Comparison of ENCODE assay signal across 15 cellular contexts in genomic region chr3:12427551-12427950, GRCh38. TPM values are rescaled to one million over a fixed set of nuclear protein-coding genes. Genes with fewer than 3 reads are reported as not detected.
DNase-seq lines count a peak whose midpoint lies in the region; ATAC-seq and TF ChIP-seq lines count a peak whose summit lies in the region.
"Had no signal": no experiment of that assay in that cellular context is flagged by ENCODE, and none has a peak within 500 bp of the region (broad histone marks: within the 10 kb centered on the region; RNA-seq: fewer than 3 reads in every experiment).

No MANE protein-coding gene starts in this region.

- H3K36me3 Mint-ChIP-seq in GM23338 (ENCODE audit: low read depth), result no peaks in the 10 kb centered on the region
- no peaks in the 10 kb centered on the region for H3K36me3 Mint-ChIP-seq in stimulated activated memory B cell treated with anti-CD40 and anti-IgM and Interleukin-4, amounts not matched to agents 10 μg/mL and 1 μg/mL and 100 μg/mL, for 72 hours
- H3K36me3 Mint-ChIP-seq: T-cell had no signal

- H3K27ac Mint-ChIP-seq in GM23338, result no peak overlapping the region
- no peak overlapping the region for H3K27ac Mint-ChIP-seq in stimulated activated memory B cell treated with anti-CD40 and anti-IgM and Interleukin-4, amounts not matched to agents 10 μg/mL and 1 μg/mL and 100 μg/mL, for 72 hours
- H3K27ac Mint-ChIP-seq: T-cell had no signal

- no peak overlapping the region for H3K27ac ChIP-seq in GM23338 (ENCODE audit: low read depth)
- no peak overlapping the region for H3K27ac ChIP-seq in lower lobe of right lung
- H3K27ac ChIP-seq in hepatocyte, result no peak overlapping the region
- H3K27ac ChIP-seq in heart left ventricle, result no peak overlapping the region
- H3K27ac ChIP-seq: BLaER1 had no signal

- H3K36me3 ChIP-seq in GM23338 (ENCODE audit: insufficient read depth) (no peaks in the 10 kb centered on the region), adipocyte (ENCODE audit: control insufficient read depth, insufficient read depth, low read length, severe bottlenecking) (peaks cover 84% of the 10 kb centered on the region), lower lobe of right lung (no peaks in the 10 kb centered on the region), hepatocyte (replicated peaks; ENCODE audit: insufficient read depth, low read depth) (no peaks in the 10 kb centered on the region), heart left ventricle (no peaks in the 10 kb centered on the region)
- H3K36me3 ChIP-seq: BLaER1 had no signal

- WGBS in hepatocyte (ENCODE audit: low lambda C conversion rate, missing lambda C conversion rate), result 61% methylated on average over 4 of the region's 4 CpGs
- WGBS in heart left ventricle, 4 donors, result 79 to 88% (median 84%) methylated on average over 4 of the region's 4 CpGs

- no peak overlapping the region for H3K4me2 ChIP-seq in GM23338
- no peak overlapping the region for H3K4me2 ChIP-seq in hepatocyte
- H3K4me2 ChIP-seq: BLaER1 had no signal

- peaks cover 38% of the 10 kb centered on the region for H3K4me1 ChIP-seq in GM23338 (ENCODE audit: insufficient read depth)
- H3K4me1 ChIP-seq in adipocyte (ENCODE audit: control insufficient read depth, insufficient read depth, low read length), result peaks cover 43% of the 10 kb centered on the region
- peaks cover 32% of the 10 kb centered on the region for H3K4me1 ChIP-seq in lower lobe of right lung
- peaks cover 43% of the 10 kb centered on the region for H3K4me1 ChIP-seq in hepatocyte (ENCODE audit: insufficient read depth)
- peaks cover 3 to 42% (median 22%) of the 10 kb centered on the region in 12 donors for H3K4me1 ChIP-seq in heart left ventricle
- H3K4me1 ChIP-seq: BLaER1 had no signal

- TF ChIP-seq CTCF in GM23338 (conservative IDR thresholded peaks at IDR 0.05; ENCODE audit: low read depth in 2 of 2) (no peak), lower lobe of right lung (IDR thresholded peaks at IDR 0.05) (no peak), hepatocyte (IDR thresholded peaks at IDR 0.05; ENCODE audit: poor library complexity) (no peak), heart left ventricle (IDR thresholded peaks at IDR 0.05) (no peak)

- H3K9me3 Mint-ChIP-seq in GM23338, result no peaks in the 10 kb centered on the region
- no peaks in the 10 kb centered on the region for H3K9me3 Mint-ChIP-seq in stimulated activated memory B cell treated with anti-CD40 and anti-IgM and Interleukin-4, amounts not matched to agents 10 μg/mL and 1 μg/mL and 100 μg/mL, for 72 hours
- H3K9me3 Mint-ChIP-seq: T-cell had no signal

- H3K4me3 Mint-ChIP-seq in GM23338, result no peak overlapping the region
- no peak overlapping the region for H3K4me3 Mint-ChIP-seq in stimulated activated memory B cell treated with anti-CD40 and anti-IgM and Interleukin-4, amounts not matched to agents 10 μg/mL and 1 μg/mL and 100 μg/mL, for 72 hours
- H3K4me3 Mint-ChIP-seq: T-cell had no signal

- no peaks in the 10 kb centered on the region for H3F3A ChIP-seq in GM23338 (replicated peaks; ENCODE audit: low read depth)

- no peak for TF ChIP-seq POLR2A in heart left ventricle (IDR thresholded peaks at IDR 0.05)

- H3K4me1 Mint-ChIP-seq in GM23338, result peaks cover 46% of the 10 kb centered on the region
- H3K4me1 Mint-ChIP-seq in stimulated activated memory B cell treated with anti-CD40 and anti-IgM and Interleukin-4, amounts not matched to agents 10 μg/mL and 1 μg/mL and 100 μg/mL, for 72 hours, result no peaks in the 10 kb centered on the region

- H3K79me2 ChIP-seq in GM23338 (replicated peaks; ENCODE audit: insufficient read depth) (no peaks in the 10 kb centered on the region), hepatocyte (no peaks in the 10 kb centered on the region)

- H2AFZ ChIP-seq in GM23338 (0 out of 2 replicates have a peak overlapping the region, but pooled peaks have one; percentile 0), hepatocyte (no peak overlapping the region)

- H3K9me2 ChIP-seq in GM23338 (ENCODE audit: insufficient read depth), result no peaks in the 10 kb centered on the region; the same call in 1 of the 2 replicates
- no peaks in the 10 kb centered on the region for H3K9me2 ChIP-seq in hepatocyte (replicated peaks; ENCODE audit: insufficient read depth)

- intact Hi-C loops in lower lobe of right lung (cut with DNase I) (no loop called here), heart left ventricle (cut with DNase I) (no loop called here)

- H3K27me3 Mint-ChIP-seq in GM23338 (ENCODE audit: insufficient read depth, low read depth, poor library complexity), result peaks cover 7% of the 10 kb centered on the region
- H3K27me3 Mint-ChIP-seq in stimulated activated memory B cell treated with anti-CD40 and anti-IgM and Interleukin-4, amounts not matched to agents 10 μg/mL and 1 μg/mL and 100 μg/mL, for 72 hours, result peaks cover 26% of the 10 kb centered on the region

- H3K9me3 ChIP-seq in adipocyte (ENCODE audit: control insufficient read depth, low read length) (no peaks in the 10 kb centered on the region), lower lobe of right lung (no peaks in the 10 kb centered on the region), hepatocyte (ENCODE audit: low read depth) (no peaks in the 10 kb centered on the region), heart left ventricle (no peaks in the 10 kb centered on the region)
- H3K9me3 ChIP-seq: BLaER1 had no signal

- ATAC-seq in GM23338, result no peak; the same call in 2 of the 3 replicates
- ATAC-seq in lower lobe of right lung, result peak; percentile 41 to 60
- no peak for ATAC-seq in stimulated activated memory B cell treated with anti-CD40 and anti-IgM and Interleukin-4, amounts not matched to agents 10 μg/mL and 1 μg/mL and 100 μg/mL, for 72 hours
- ATAC-seq in heart left ventricle, result no peak
- ATAC-seq in GM18517 (IDR thresholded peaks at IDR 0.05; ENCODE audit: unreplicated experiment), result no peak
- ATAC-seq: T-cell had no signal

- DNase-seq in GM23338 (ENCODE audit: low spot score), result no peak
- DNase-seq in NOMO-1 (lab: John Stamatoyannopoulos, UW; ENCODE audit: unreplicated experiment in 2 of 2), result peak; percentile 56
- DNase-seq in adipocyte (ENCODE audit: low read depth), result peak; percentile 24
- no peak for DNase-seq in lower lobe of right lung
- DNase-seq in hepatocyte (ENCODE audit: low spot score), result no peak
- DNase-seq in heart left ventricle, result no peak
- DNase-seq: DMS 273 treated with DMSO at 0.1 percent for 48 hours, Karpas-422, NCI-H1436, NCI-H2081, NCI-H69, T-cell had no signal

- H4K20me1 ChIP-seq in GM23338 (replicated peaks; ENCODE audit: insufficient read depth) (no peaks in the 10 kb centered on the region), hepatocyte (ENCODE audit: insufficient read depth, poor library complexity, severe bottlenecking) (no peaks in the 10 kb centered on the region)
- H4K20me1 ChIP-seq: BLaER1 had no signal

- no peak overlapping the region for H3K9ac ChIP-seq in adipocyte (ENCODE audit: low read length)
- H3K9ac ChIP-seq: BLaER1 had no signal

- no peaks in the 10 kb centered on the region for H3K27me3 ChIP-seq in GM23338 (ENCODE audit: insufficient read depth)
- H3K27me3 ChIP-seq in adipocyte (replicated peaks; ENCODE audit: control insufficient read depth, insufficient read depth, low read length), result no peaks in the 10 kb centered on the region
- H3K27me3 ChIP-seq in lower lobe of right lung (ENCODE audit: low read depth), result no peaks in the 10 kb centered on the region
- H3K27me3 ChIP-seq in hepatocyte, result no peaks in the 10 kb centered on the region
- no peaks in the 10 kb centered on the region for H3K27me3 ChIP-seq in heart left ventricle
- H3K27me3 ChIP-seq: BLaER1 had no signal

- no peak overlapping the region for H3K4me3 ChIP-seq in GM23338
- H3K4me3 ChIP-seq in adipocyte (ENCODE audit: low read length), result no peak overlapping the region
- no peak overlapping the region for H3K4me3 ChIP-seq in lower lobe of right lung
- H3K4me3 ChIP-seq in hepatocyte, result no peak overlapping the region
- H3K4me3 ChIP-seq in heart left ventricle, result no peak overlapping the region
- H3K4me3 ChIP-seq: BLaER1 had no signal

TF ChIP-seq in GM23338, 12 proteins besides CTCF, POLR2A, EP300 and RAD21 (continues in another document):
- TF ChIP-seq EZH2 (IDR thresholded peaks at IDR 0.05; ENCODE audit: low read depth, unreplicated experiment) (no peak), ETS1 (IDR thresholded peaks at IDR 0.05) (no peak), EZH2phosphoT487 (IDR thresholded peaks at IDR 0.05; ENCODE audit: unreplicated experiment) (no peak), STAT1 (IDR thresholded peaks at IDR 0.05; ENCODE audit: unreplicated experiment) (no peak)

RNA-seq across cellular contexts. Expression of gene TSEN2, which starts 56.7 kb away (rescaled TPM):
- total RNA-seq in GM23338 (2014; rRNA removed; shearing (Covaris generic)), result 25.8 and 27.7 TPM in 2 replicates
- polyA plus RNA-seq in GM23338 (2016; fragmentation: Nextera tagmentation; extraction: Ambion mirVana), result 24.1 and 30.0 TPM in 2 replicates
- total RNA-seq in lower lobe of right lung, result 23.6 TPM
- total RNA-seq in hepatocyte, result 7.8 and 9.6 TPM in 2 replicates
- 17.8 and 23.2 TPM in 2 replicates for polyA plus RNA-seq in hepatocyte
- 10 to 100 TPM; 14.3 to 21.6 (median 18.4) TPM for total RNA-seq in heart left ventricle
- polyA plus RNA-seq in heart left ventricle, result 10 to 100 TPM; 17.6 to 22.3 TPM

Comparison
In these comparisons a context has a peak if more than half of its experiments do, and no peak if none do; other contexts are left out.
1. ATAC-seq: peak in lower lobe of right lung (2 of 2); none in GM23338 (single experiment), stimulated activated memory B cell treated with anti-CD40 and anti-IgM and Interleukin-4, amounts not matched to agents 10 μg/mL and 1 μg/mL and 100 μg/mL, for 72 hours (single experiment), heart left ventricle (0 of 4) and GM18517 (single experiment).
2. DNase-seq: peak in NOMO-1 (2 of 2) and adipocyte (single experiment); none in GM23338 (single experiment), lower lobe of right lung (single experiment), hepatocyte (single experiment) and heart left ventricle (0 of 5).